8 cellular contexts compared by ENCODE assay signal in genomic region chr1:192807221-192807967, GRCh38. TPM values are rescaled to one million over a fixed set of nuclear protein-coding genes. Genes with fewer than 3 reads are reported as not detected.
A peak's percentile ranks its signal among the peaks of the same experiment; 100 is the strongest.
DNase-seq lines count a peak whose midpoint lies in the region; ATAC-seq and TF ChIP-seq lines count a peak whose summit lies in the region.

No MANE protein-coding gene starts in this region.

- CTCF ChIA-PET in CD4-positive, alpha-beta memory T cell (lab: Charles Lee; ENCODE audit: partially characterized antibody) = interaction anchor here (0.7 to 11.9 kb wide), 29 partner anchors 8 to 1535 kb away, joined by 3 to 219 read pairs (median 4); partner anchors contain the start of genes CDC73, RO60 and UCHL5

- peak overlapping the region; percentile 32 to 97 for H3K4me3 ChIP-seq in CD4-positive, alpha-beta memory T cell (ENCODE audit: low read length in 2 of 2)
- peak overlapping the region; percentile 96 for H3K4me3 ChIP-seq in SK-N-MC

- peaks cover 36% of the 10 kb centered on the region for H3K4me1 ChIP-seq in CD4-positive, alpha-beta memory T cell (ENCODE audit: insufficient read depth, low read length)

- H3K4me3 Mint-ChIP-seq in CD4-positive, alpha-beta memory T cell = peak overlapping the region; percentile 92 to 99 (median 98)

- H3K36me3 ChIP-seq in CD4-positive, alpha-beta memory T cell (ENCODE audit: insufficient read depth, low read length) = peaks cover 5% of the 10 kb centered on the region
- H3K36me3 ChIP-seq in SK-N-MC (ENCODE audit: insufficient read depth, low read length) = peaks cover 5% of the 10 kb centered on the region; the same call in 1 of the 2 replicates

- POLR2A ChIA-PET in CD4-positive, alpha-beta memory T cell (lab: Charles Lee; ENCODE audit: partially characterized antibody) = interaction anchor here (0.6 to 4.9 kb wide), 17 partner anchors 8 to 1482 kb away, joined by 3 to 65 read pairs (median 3); partner anchors contain the start of genes CDC73, GLRX2, RO60 and UCHL5

- peaks cover 0 to 2% of the 10 kb centered on the region in 2 donors for H3K27me3 Mint-ChIP-seq in CD4-positive, alpha-beta memory T cell

- H3K27ac Mint-ChIP-seq in CD4-positive, alpha-beta memory T cell = peak overlapping the region; percentile 94 to 99 (median 97)

- peaks cover 26 to 42% (median 32%) of the 10 kb centered on the region in 4 donors for H3K4me1 Mint-ChIP-seq in CD4-positive, alpha-beta memory T cell

- intact Hi-C loops in CD4-positive, alpha-beta memory T cell (cut with micrococcal nuclease) = loop anchor here (1.0 to 10.0 kb wide), 5 partner anchors 130 to 667 kb away; partner anchors contain the start of gene GLRX2

- no peaks in the 10 kb centered on the region for H3K9me3 ChIP-seq in CD4-positive, alpha-beta memory T cell (ENCODE audit: control insufficient read depth in 1 of 2, low read length in 2 of 2)
- H3K9me3 ChIP-seq in SK-N-MC (ENCODE audit: low read depth, low read length) = no peaks in the 10 kb centered on the region

- no peaks in the 10 kb centered on the region for H3K9me3 Mint-ChIP-seq in CD4-positive, alpha-beta memory T cell

- ATAC-seq in GM18870 (IDR thresholded peaks at IDR 0.05; ENCODE audit: unreplicated experiment) (peak; percentile 64), HG03097 (IDR thresholded peaks at IDR 0.05; ENCODE audit: low FRiP score, unreplicated experiment) (peak; percentile 26), omental fat pad (ENCODE audit: low FRiP score) (no peak)

- peaks cover 3 to 30% of the 10 kb centered on the region in 2 donors for H3K36me3 Mint-ChIP-seq in CD4-positive, alpha-beta memory T cell

- no peaks in the 10 kb centered on the region for H3K27me3 ChIP-seq in CD4-positive, alpha-beta memory T cell (ENCODE audit: insufficient read depth, low read length)

- peak overlapping the region; percentile 66 for H3K27ac ChIP-seq in CD4-positive, alpha-beta memory T cell (ENCODE audit: low read depth, low read length)
- H3K27ac ChIP-seq in SK-N-MC (peak overlapping the region; percentile 2; the same call in 1 of the 2 replicates), epithelial cell of prostate (peak overlapping the region; percentile 74)

- no peak for TF ChIP-seq CTCF in omental fat pad (IDR thresholded peaks at IDR 0.05)

- peak overlapping the region; percentile 10 for H3K9ac ChIP-seq in SK-N-MC (ENCODE audit: insufficient read length)

- DNase-seq in CD4-positive, alpha-beta memory T cell = peak; percentile 32 to 42 (median 37)
- DNase-seq in SK-N-MC (ENCODE audit: low read depth, low spot score) (no peak), epithelial cell of prostate (ENCODE audit: low read depth, low spot score) (no peak), pons (ENCODE audit: low spot score) (peak; percentile 65), omental fat pad (ENCODE audit: low spot score) (no peak), putamen (ENCODE audit: low spot score) (no peak)

RNA-seq across cellular contexts. Expression of gene RGS2, which starts 1.4 kb away (rescaled TPM):
- total RNA-seq in CD4-positive, alpha-beta memory T cell = 10 to 100 TPM; 26.4 to 27.9 TPM
- 100 to 1,000 TPM in 1 of 2 donors, 10 to 100 TPM in 1; 31.3 to 203 TPM for polyA plus RNA-seq in CD4-positive, alpha-beta memory T cell
- 100 to 1,000 TPM in 3 of 4 donors, 10 to 100 TPM in 1; 92.2 to 375 (median 140) TPM for total RNA-seq in omental fat pad

Comparison
In these comparisons a context has a peak if more than half of its experiments do, and no peak if none do; other contexts are left out.
1. DNase-seq: peak in CD4-positive, alpha-beta memory T cell (5 of 5) and pons (single experiment); none in SK-N-MC (single experiment), epithelial cell of prostate (single experiment), omental fat pad (single experiment) and putamen (single experiment).
2. H3K27ac ChIP-seq: peak in every context shown above with its lines; median percentile 74 in epithelial cell of prostate; 66 in CD4-positive, alpha-beta memory T cell; 2 in SK-N-MC.